24 cellular contexts compared by ENCODE assay signal in the genomic region with DNA sequence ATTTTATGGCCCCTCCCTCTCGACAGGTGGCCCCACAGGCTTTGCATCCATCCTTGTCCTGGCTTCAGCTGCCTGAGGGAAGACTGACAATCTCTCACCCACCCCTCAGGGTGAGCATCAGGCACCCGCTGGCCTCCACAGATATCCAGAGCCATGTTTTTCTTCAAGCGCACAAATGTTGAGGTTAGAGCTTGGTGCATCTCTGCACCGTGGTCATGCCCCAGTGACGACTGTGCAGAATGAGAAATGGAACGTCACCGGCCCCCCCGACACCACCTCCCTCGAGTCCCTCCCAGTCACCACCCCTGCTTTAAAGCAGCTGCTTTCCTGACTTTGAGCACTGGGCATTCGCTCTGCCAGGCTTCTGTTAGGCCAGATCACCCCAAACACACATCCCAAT. TPM values are rescaled to one million over a fixed set of nuclear protein-coding genes. Genes with fewer than 3 reads are reported as not detected.
"Had no signal": no experiment of that assay in that cellular context is flagged by ENCODE, and none has a peak within 500 bp of the region (broad histone marks: within the 10 kb centered on the region; RNA-seq: fewer than 3 reads in every experiment).

No MANE protein-coding gene starts in this region.

- H3K9me3 ChIP-seq: psoas muscle, testis, transverse colon had no signal

- H3K27ac ChIP-seq: gastroesophageal sphincter, parathyroid adenoma, psoas muscle, spleen, testis, transverse colon had no signal

- H2AFZ ChIP-seq: parathyroid adenoma had no signal

- H3K9ac ChIP-seq: parathyroid adenoma had no signal

- H3K4me1 Mint-ChIP-seq: activated CD4-positive, alpha-beta T cell treated with anti-CD3 and anti-CD28 coated beads for 36 hours; activated naive CD8-positive, alpha-beta T cell treated with anti-CD3 and anti-CD28 coated beads, Interleukin-2, amount 10 ng/mL, durations not matched to agents 7 days and 5 days; immature natural killer cell had no signal

- H3K4me1 ChIP-seq: gastroesophageal sphincter had no signal

- DNase-seq: activated CD4-positive, alpha-beta T cell treated with anti-CD3 and anti-CD28 coated beads for 36 hours; activated CD4-positive, CD25-positive, alpha-beta regulatory T cell; activated CD8-positive, alpha-beta memory T cell treated with anti-CD3 and anti-CD28 coated beads for 24 hours; activated effector memory CD4-positive, alpha-beta T cell treated with anti-CD3 and anti-CD28 coated beads, Interleukin-2, amount 50 U/mL, for 16 hours; activated naive CD4-positive, alpha-beta T cell treated with anti-CD3 and anti-CD28 coated beads for 36 hours; activated naive CD8-positive, alpha-beta T cell treated with anti-CD3 and anti-CD28 coated beads, Interleukin-2, amount 10 ng/mL, durations not matched to agents 7 days and 5 days; caudate nucleus; cortex of kidney; head of caudate nucleus; hypothalamus; immature natural killer cell; kidney; mesenchymal stem cell; psoas muscle; spleen; stimulated activated naive CD4-positive, alpha-beta T cell; T-helper 1 cell; testis; transverse colon had no signal

- H3K4me3 ChIP-seq: gastroesophageal sphincter, psoas muscle, spleen, testis, transverse colon had no signal

- H3K9me3 Mint-ChIP-seq: T-helper 2 cell treated with Interferon-gamma antibody and Interleukin-4, amounts not matched to agents 5 μg/mL and 100 μg/mL, for 36 hours had no signal

- H3K36me3 ChIP-seq: gastroesophageal sphincter, spleen, transverse colon had no signal

- H3K79me2 ChIP-seq: parathyroid adenoma had no signal

- H3K27me3 ChIP-seq: gastroesophageal sphincter, spleen, testis, transverse colon had no signal

- ATAC-seq: activated CD4-positive, alpha-beta T cell treated with anti-CD3 and anti-CD28 coated beads for 36 hours; gastroesophageal sphincter; psoas muscle had no signal

- H3K4me3 Mint-ChIP-seq: activated CD4-positive, alpha-beta T cell treated with anti-CD3 and anti-CD28 coated beads for 36 hours; activated naive CD4-positive, alpha-beta T cell treated with anti-CD3 and anti-CD28 coated beads for 36 hours; activated naive CD8-positive, alpha-beta T cell treated with anti-CD3 and anti-CD28 coated beads, Interleukin-2, amount 10 ng/mL, durations not matched to agents 7 days and 5 days; activated T-helper 1 cell treated with anti-CD3 and anti-CD28 coated beads, Interleukin-12 subunit alpha, Interleukin-12 subunit beta, Interleukin-2, Interleukin-4 antibody, amounts not matched to agents 30 ng/mL and 10 ng/mL and 1 ng/mL, durations not matched to agents 14 hours and 24 hours and 36 hours; immature natural killer cell; nephron; T-helper 2 cell treated with Interferon-gamma antibody and Interleukin-4, amounts not matched to agents 5 μg/mL and 100 μg/mL, for 36 hours had no signal

- H3K27ac Mint-ChIP-seq: activated CD4-positive, alpha-beta T cell treated with anti-CD3 and anti-CD28 coated beads for 36 hours; activated naive CD4-positive, alpha-beta T cell treated with anti-CD3 and anti-CD28 coated beads for 36 hours; activated naive CD8-positive, alpha-beta T cell treated with anti-CD3 and anti-CD28 coated beads, Interleukin-2, amount 10 ng/mL, durations not matched to agents 7 days and 5 days; activated T-helper 1 cell treated with anti-CD3 and anti-CD28 coated beads, Interleukin-12 subunit alpha, Interleukin-12 subunit beta, Interleukin-2, Interleukin-4 antibody, amounts not matched to agents 30 ng/mL and 10 ng/mL and 1 ng/mL, durations not matched to agents 14 hours and 24 hours and 36 hours; immature natural killer cell; nephron; T-helper 2 cell treated with Interferon-gamma antibody and Interleukin-4, amounts not matched to agents 5 μg/mL and 100 μg/mL, for 36 hours had no signal

- H3K36me3 Mint-ChIP-seq: immature natural killer cell had no signal

RNA-seq across cellular contexts. Expression of a gene that starts 42.0 kb away (rescaled TPM):
- total RNA-seq: activated CD4-positive, alpha-beta T cell treated with anti-CD3 and anti-CD28 coated beads for 36 hours; activated naive CD4-positive, alpha-beta T cell treated with anti-CD3 and anti-CD28 coated beads for 36 hours; activated T-helper 1 cell treated with anti-CD3 and anti-CD28 coated beads, Interleukin-12 subunit alpha, Interleukin-12 subunit beta, Interleukin-2, Interleukin-4 antibody, amounts not matched to agents 30 ng/mL and 10 ng/mL and 1 ng/mL, durations not matched to agents 14 hours and 24 hours and 36 hours had no signal
- polyA plus RNA-seq: immature natural killer cell had no signal
